ENCODE assay signal across 8 cellular contexts in the genomic region with DNA sequence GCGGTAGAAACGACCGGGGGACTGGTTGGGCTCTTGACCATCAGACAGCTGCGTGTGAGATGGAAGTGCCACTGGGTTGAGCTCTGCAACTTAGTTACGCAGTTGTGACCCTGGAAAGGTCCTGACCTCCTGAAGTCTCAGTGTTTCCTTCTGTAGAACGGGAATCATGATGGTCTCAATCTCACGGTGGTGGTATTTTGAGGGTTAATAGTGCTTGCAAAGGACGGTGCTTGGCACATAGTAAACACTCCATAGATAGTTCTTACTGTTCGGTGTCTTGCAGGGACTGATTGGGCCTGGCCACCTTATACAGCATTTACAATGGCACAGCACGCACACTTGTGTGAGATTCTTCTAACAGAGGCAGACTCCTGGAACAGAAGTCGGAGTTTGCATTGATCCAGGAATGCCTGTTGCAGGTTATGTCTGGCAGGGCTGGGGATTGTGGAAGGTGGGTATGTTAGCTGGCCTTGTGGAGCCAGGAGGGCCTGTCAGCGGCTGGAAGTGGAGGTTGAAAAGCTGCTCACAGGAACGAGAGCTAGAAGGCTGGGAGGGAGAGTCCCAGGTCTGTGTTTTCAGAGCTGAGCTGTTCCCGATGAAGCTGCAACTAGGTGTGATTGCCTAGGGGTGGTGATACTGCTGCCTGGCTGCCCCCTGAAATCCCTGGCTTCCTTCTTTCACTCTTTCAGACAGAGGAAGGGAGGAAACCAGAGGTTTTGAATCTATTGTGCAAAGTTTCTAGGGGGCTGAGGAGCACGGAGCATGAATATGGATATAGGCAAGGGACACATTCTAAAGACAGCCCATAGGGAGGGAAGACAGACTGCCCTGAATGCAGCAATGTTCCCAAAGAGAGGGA. TPM values are rescaled to one million over a fixed set of nuclear protein-coding genes. Genes with fewer than 3 reads are reported as not detected.
DNase-seq lines count a peak whose midpoint lies in the region; ATAC-seq and TF ChIP-seq lines count a peak whose summit lies in the region.

No MANE protein-coding gene starts in this region.

- peaks cover 40% of the 10 kb centered on the region for H3K36me3 Mint-ChIP-seq in activated T-cell treated with anti-CD3 and anti-CD28 coated beads, Interleukin-2, amount 50 U/mL, for 24 hours (ENCODE audit: low read depth)
- peaks cover 5 to 14% of the 10 kb centered on the region in 2 donors for H3K36me3 Mint-ChIP-seq in activated T-cell treated with anti-CD3 and anti-CD28 coated beads, Interleukin-2, amount 50 U/mL, for 72 hours (ENCODE audit: insufficient read depth in 2 of 2)
- H3K36me3 Mint-ChIP-seq in glutamatergic neuron (ENCODE audit: unreplicated experiment) = no peaks in the 10 kb centered on the region
- H3K36me3 Mint-ChIP-seq in osteocyte (ENCODE audit: unreplicated experiment) = no peaks in the 10 kb centered on the region

- TF ChIP-seq CTCF in glutamatergic neuron (IDR thresholded peaks at IDR 0.05; ENCODE audit: partially characterized antibody, unreplicated experiment) (no peak), osteocyte (IDR thresholded peaks at IDR 0.05) (no peak)

- DNase-seq in activated T-cell treated with anti-CD3 and anti-CD28 coated beads, Interleukin-2, amount 50 U/mL, for 24 hours = peak; percentile 59
- DNase-seq in activated T-cell treated with anti-CD3 and anti-CD28 coated beads, Interleukin-2, amount 50 U/mL, for 1 hour = no peak
- DNase-seq in activated T-cell treated with anti-CD3 and anti-CD28 coated beads, Interleukin-2, amount 50 U/mL, for 72 hours = peak in 1 of 2 donors; percentile 14
- DNase-seq in glutamatergic neuron (no peak), osteocyte (ENCODE audit: extremely low spot score, unreplicated experiment) (no peak), AG08396 (ENCODE audit: low spot score) (no peak), NCI-H2029 treated with DMSO at 0.1 percent for 48 hours (lab: John Stamatoyannopoulos, UW) (no peak)

- peak overlapping the region; percentile 99 for H3K27ac Mint-ChIP-seq in activated T-cell treated with anti-CD3 and anti-CD28 coated beads, Interleukin-2, amount 50 U/mL, for 24 hours
- peak overlapping the region; percentile 99 for H3K27ac Mint-ChIP-seq in activated T-cell treated with anti-CD3 and anti-CD28 coated beads, Interleukin-2, amount 50 U/mL, for 72 hours
- peak overlapping the region; percentile 85 for H3K27ac Mint-ChIP-seq in glutamatergic neuron (ENCODE audit: unreplicated experiment)
- peak overlapping the region; percentile 99 for H3K27ac Mint-ChIP-seq in osteocyte (ENCODE audit: unreplicated experiment)

- H3K27me3 Mint-ChIP-seq in activated T-cell treated with anti-CD3 and anti-CD28 coated beads, Interleukin-2, amount 50 U/mL, for 24 hours = no peaks in the 10 kb centered on the region
- no peaks in the 10 kb centered on the region for H3K27me3 Mint-ChIP-seq in activated T-cell treated with anti-CD3 and anti-CD28 coated beads, Interleukin-2, amount 50 U/mL, for 72 hours (ENCODE audit: low read depth)
- H3K27me3 Mint-ChIP-seq in glutamatergic neuron (ENCODE audit: unreplicated experiment) = peaks cover 6% of the 10 kb centered on the region
- no peaks in the 10 kb centered on the region for H3K27me3 Mint-ChIP-seq in osteocyte (ENCODE audit: unreplicated experiment)

- peak overlapping the region; percentile 94 for H3K4me3 Mint-ChIP-seq in activated T-cell treated with anti-CD3 and anti-CD28 coated beads, Interleukin-2, amount 50 U/mL, for 24 hours
- H3K4me3 Mint-ChIP-seq in activated T-cell treated with anti-CD3 and anti-CD28 coated beads, Interleukin-2, amount 50 U/mL, for 72 hours = peak overlapping the region; percentile 96 to 98
- H3K4me3 Mint-ChIP-seq in glutamatergic neuron (ENCODE audit: unreplicated experiment) (peak overlapping the region; percentile 98), osteocyte (ENCODE audit: unreplicated experiment) (peak overlapping the region; percentile 98)

- peak; percentile 0 for ATAC-seq in HG03520 (IDR thresholded peaks at IDR 0.05; ENCODE audit: unreplicated experiment)
- peak; percentile 0 to 8 for ATAC-seq in activated T-cell treated with anti-CD3 and anti-CD28 coated beads, Interleukin-2, amount 50 U/mL, for 72 hours (replicated peaks in 1 of 2)

- H3K4me1 Mint-ChIP-seq in activated T-cell treated with anti-CD3 and anti-CD28 coated beads, Interleukin-2, amount 50 U/mL, for 24 hours (ENCODE audit: low read depth) = peaks cover 54% of the 10 kb centered on the region
- H3K4me1 Mint-ChIP-seq in activated T-cell treated with anti-CD3 and anti-CD28 coated beads, Interleukin-2, amount 50 U/mL, for 72 hours (ENCODE audit: low read depth) = peaks cover 60% of the 10 kb centered on the region
- H3K4me1 Mint-ChIP-seq in glutamatergic neuron (ENCODE audit: low read depth, unreplicated experiment) (peaks cover 12% of the 10 kb centered on the region), osteocyte (ENCODE audit: unreplicated experiment) (peaks cover 45% of the 10 kb centered on the region)

- H3K9me3 Mint-ChIP-seq in activated T-cell treated with anti-CD3 and anti-CD28 coated beads, Interleukin-2, amount 50 U/mL, for 24 hours = no peaks in the 10 kb centered on the region
- H3K9me3 Mint-ChIP-seq in activated T-cell treated with anti-CD3 and anti-CD28 coated beads, Interleukin-2, amount 50 U/mL, for 72 hours = no peaks in the 10 kb centered on the region
- H3K9me3 Mint-ChIP-seq in glutamatergic neuron (ENCODE audit: unreplicated experiment) (peaks cover 14% of the 10 kb centered on the region), osteocyte (ENCODE audit: unreplicated experiment) (no peaks in the 10 kb centered on the region)

RNA-seq across cellular contexts. Expression of a gene that starts 1.0 kb away (rescaled TPM):
- 100 to 1,000 TPM; 220 to 295 TPM for total RNA-seq in activated T-cell treated with anti-CD3 and anti-CD28 coated beads, Interleukin-2, amount 50 U/mL, for 72 hours
- total RNA-seq in glutamatergic neuron (ENCODE audit: unreplicated experiment) = 165 TPM
- 181 and 191 TPM in 2 replicates for total RNA-seq in osteocyte

RNA-seq across cellular contexts. Expression of a gene that starts 49.4 kb away (rescaled TPM):
- total RNA-seq in activated T-cell treated with anti-CD3 and anti-CD28 coated beads, Interleukin-2, amount 50 U/mL, for 72 hours = not detected
- total RNA-seq in glutamatergic neuron (ENCODE audit: unreplicated experiment) = not detected
- total RNA-seq in osteocyte = not detected in 2 replicates
